Comparison of ENCODE assay signal across 9 cellular contexts in genomic region chr19:18762125-18763023, GRCh38. TPM values are rescaled to one million over a fixed set of nuclear protein-coding genes. Genes with fewer than 3 reads are reported as not detected.
A peak's percentile ranks its signal among the peaks of the same experiment; 100 is the strongest.
DNase-seq lines count a peak whose midpoint lies in the region; TF ChIP-seq lines count a peak whose summit lies in the region.
"Had no signal": no experiment of that assay in that cellular context is flagged by ENCODE, and none has a peak within 500 bp of the region (broad histone marks: within the 10 kb centered on the region; RNA-seq: fewer than 3 reads in every experiment).

No MANE protein-coding gene starts in this region.

- H3K27me3 ChIP-seq in rectal smooth muscle tissue (ENCODE audit: control insufficient read depth, insufficient read depth, low read length) = no peaks in the 10 kb centered on the region

- H3K36me3 ChIP-seq in rectal smooth muscle tissue (ENCODE audit: control insufficient read depth, insufficient read depth, low read length) = no peaks in the 10 kb centered on the region

- no peak overlapping the region for H3K9ac ChIP-seq in rectal smooth muscle tissue (ENCODE audit: low read length)

- DNase-seq in H4 (ENCODE audit: low spot score) (peak; percentile 69), globus pallidus (ENCODE audit: low spot score) (peak; percentile 19), GM03348 (ENCODE audit: low spot score) (no peak), foreskin melanocyte (no peak), coronary artery (ENCODE audit: low spot score) (no peak)
- no peak for DNase-seq in activated naive CD4-positive, alpha-beta T cell treated with anti-CD3 and anti-CD28 coated beads for 36 hours

- TF ChIP-seq CTCF in coronary artery (IDR thresholded peaks at IDR 0.05) = no peak

- H3K27ac Mint-ChIP-seq in activated naive CD4-positive, alpha-beta T cell treated with anti-CD3 and anti-CD28 coated beads for 36 hours = no peak overlapping the region

- CTCF ChIA-PET in activated naive CD4-positive, alpha-beta T cell treated with anti-CD3 and anti-CD28 coated beads for 36 hours (lab: Charles Lee) = no interaction called here

- H3K27me3 Mint-ChIP-seq in activated naive CD4-positive, alpha-beta T cell treated with anti-CD3 and anti-CD28 coated beads for 36 hours (ENCODE audit: low read depth) = no peaks in the 10 kb centered on the region

- no peaks in the 10 kb centered on the region for H3K9me3 Mint-ChIP-seq in activated naive CD4-positive, alpha-beta T cell treated with anti-CD3 and anti-CD28 coated beads for 36 hours

- H3K4me3 ChIP-seq in rectal smooth muscle tissue (ENCODE audit: low read length) (peak overlapping the region; percentile 25), coronary artery (no peak overlapping the region)
- H3K4me3 ChIP-seq: GM12878 had no signal

- H3K4me3 Mint-ChIP-seq in activated naive CD4-positive, alpha-beta T cell treated with anti-CD3 and anti-CD28 coated beads for 36 hours = no peak overlapping the region

- no peaks in the 10 kb centered on the region for H3K4me1 Mint-ChIP-seq in activated naive CD4-positive, alpha-beta T cell treated with anti-CD3 and anti-CD28 coated beads for 36 hours (ENCODE audit: low read depth)

- H3K27ac ChIP-seq in rectal smooth muscle tissue (ENCODE audit: low read depth, low read length) = peak overlapping the region; percentile 75
- no peak overlapping the region for H3K27ac ChIP-seq in coronary artery

- H3K36me3 Mint-ChIP-seq in activated naive CD4-positive, alpha-beta T cell treated with anti-CD3 and anti-CD28 coated beads for 36 hours (ENCODE audit: low read depth) = no peaks in the 10 kb centered on the region

- peaks cover 16% of the 10 kb centered on the region for H3K4me1 ChIP-seq in rectal smooth muscle tissue (ENCODE audit: control insufficient read depth, insufficient read depth, low read length)

- intact Hi-C loops in activated naive CD4-positive, alpha-beta T cell treated with anti-CD3 and anti-CD28 coated beads for 36 hours (cut with micrococcal nuclease) = no loop called here

TF ChIP-seq in PFSK-1, 5 proteins besides CTCF, POLR2A, EP300 and RAD21:
- TF ChIP-seq FOXP2 (optimal IDR thresholded peaks at IDR 0.05; ENCODE audit: borderline replicate concordance, extremely low read depth, extremely low read length, insufficient read depth) (peak; percentile 7), SIN3A (IDR thresholded peaks at IDR 0.05; ENCODE audit: borderline replicate concordance, insufficient read depth, low read length) (no peak)

RNA-seq across cellular contexts. Expression of gene COMP, which starts 28.7 kb away (rescaled TPM):
- total RNA-seq in H4 (2014; rRNA removed; shearing (Covaris generic)) = 0.08 TPM in 1 of 2 replicates, not detected in the other
- 1.5 TPM for polyA plus RNA-seq in PFSK-1 (2012; ENCODE audit: insufficient read length, low read depth)
- not detected for total RNA-seq in activated naive CD4-positive, alpha-beta T cell treated with anti-CD3 and anti-CD28 coated beads for 36 hours
- total RNA-seq: GM12878 had no signal

Comparison
In these comparisons a context has a peak if more than half of its experiments do, and no peak if none do; other contexts are left out.
1. DNase-seq: peak in H4 (single experiment) and globus pallidus (single experiment); none in GM03348 (single experiment), foreskin melanocyte (single experiment), activated naive CD4-positive, alpha-beta T cell treated with anti-CD3 and anti-CD28 coated beads for 36 hours (single experiment) and coronary artery (single experiment).